In the genomic region with DNA sequence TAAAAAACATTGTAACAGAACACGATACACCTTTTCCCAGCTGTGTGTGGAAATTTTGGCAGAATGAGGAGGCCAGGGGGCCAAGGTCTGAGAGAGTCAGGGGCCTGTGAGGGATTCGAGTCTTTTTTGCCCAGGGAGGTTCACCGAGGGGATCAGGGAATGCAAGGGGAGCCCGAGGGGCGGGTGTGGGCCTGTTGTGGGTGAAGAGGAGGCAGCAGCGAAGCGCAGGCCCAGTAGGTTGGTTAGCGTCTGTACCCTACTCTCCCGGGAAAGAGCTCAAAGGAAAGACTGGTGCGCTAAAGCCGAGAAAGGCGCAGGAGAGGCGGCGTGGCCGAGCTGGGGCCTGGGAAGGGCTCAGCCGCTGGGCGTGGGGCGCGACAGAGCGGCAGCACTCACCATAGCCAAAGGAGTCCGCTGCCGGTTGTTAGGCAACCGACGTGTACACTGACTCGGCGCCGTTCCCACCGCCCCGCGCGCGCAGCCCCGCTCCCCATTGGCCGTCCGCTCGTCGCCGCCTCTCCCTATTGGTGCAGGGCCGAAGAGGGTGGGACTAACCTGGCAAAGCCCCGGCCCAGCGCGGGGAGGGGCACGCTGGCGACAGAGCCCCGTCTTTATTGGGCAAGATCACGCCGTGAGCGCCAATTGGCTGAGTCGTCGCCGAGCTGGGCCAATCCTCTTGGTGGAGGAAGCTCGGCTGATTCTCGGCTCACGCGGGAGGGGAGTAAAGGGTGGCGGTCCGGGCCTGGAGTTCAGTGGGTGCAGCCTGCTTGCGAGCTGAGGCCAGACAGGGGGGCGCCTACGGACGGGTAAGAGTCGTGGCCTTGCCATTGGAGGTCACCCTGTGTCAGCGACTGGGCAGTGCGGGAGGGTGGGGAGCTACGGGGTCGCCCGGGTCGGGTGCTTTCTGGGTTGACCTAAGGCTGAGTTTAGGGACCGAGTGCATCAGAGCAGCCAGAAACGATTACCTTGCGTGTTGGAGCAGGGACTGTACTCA, we compare ENCODE assay signal across 8 cellular contexts. TPM values are rescaled to one million over a fixed set of nuclear protein-coding genes. Genes with fewer than 3 reads are reported as not detected.
DNase-seq lines count a peak whose midpoint lies in the region; ATAC-seq and TF ChIP-seq lines count a peak whose summit lies in the region.

TSS of gene CETN2 (minus strand) at position 446 of the 994 bp plus-strand sequence. CDS start at position 399, 47 bp downstream.
TSS of gene NSDHL (plus strand) at position 752 of the 994 bp plus-strand sequence. CDS start 15,262 bp downstream, outside the sequence.

- peak within 1 kb of the TSS; percentile 84 for H3K27ac Mint-ChIP-seq in activated T-cell treated with anti-CD3 and anti-CD28 coated beads, Interleukin-2, amount 50 U/mL, for 72 hours

- intact Hi-C loops in esophagus squamous epithelium (cut with DNase I): no loop called here

- H3K27ac ChIP-seq in KMS-11 (peak within 1 kb of the TSS; percentile 50), Peyer's patch (peak within 1 kb of the TSS; percentile 69 to 79 (median 76)), esophagus squamous epithelium (peak within 1 kb of the TSS; percentile 79 to 85 (median 82))

- H3K4me3 Mint-ChIP-seq in activated T-cell treated with anti-CD3 and anti-CD28 coated beads, Interleukin-2, amount 50 U/mL, for 72 hours: peak within 1 kb of the TSS; percentile 94 to 96

- H3K36me3 Mint-ChIP-seq in activated T-cell treated with anti-CD3 and anti-CD28 coated beads, Interleukin-2, amount 50 U/mL, for 72 hours (ENCODE audit: insufficient read depth in 2 of 2): no peaks in the 10 kb centered on the region

- H3K27me3 ChIP-seq in KMS-11 (ENCODE audit: insufficient read depth, low read depth): no peaks in the 10 kb centered on the region
- H3K27me3 ChIP-seq in Peyer's patch: no peaks in the 10 kb centered on the region
- no peaks in the 10 kb centered on the region for H3K27me3 ChIP-seq in esophagus squamous epithelium

- H3K9ac ChIP-seq in KMS-11: peak within 1 kb of the TSS; percentile 73

- ATAC-seq in GM21737 (IDR thresholded peaks at IDR 0.05; ENCODE audit: unreplicated experiment): peak; percentile 99
- peak; percentile 97 to 98 for ATAC-seq in activated T-cell treated with anti-CD3 and anti-CD28 coated beads, Interleukin-2, amount 50 U/mL, for 72 hours (replicated peaks in 1 of 2)

- peak within 1 kb of the TSS; percentile 64 for H2AFZ ChIP-seq in KMS-11 (ENCODE audit: low read depth)

- H3K79me2 ChIP-seq in KMS-11 (ENCODE audit: insufficient read depth, low read depth): peaks cover 18% of the 10 kb centered on the region; the same call in 1 of the 2 replicates

- peaks cover 18% of the 10 kb centered on the region for H3K27me3 Mint-ChIP-seq in activated T-cell treated with anti-CD3 and anti-CD28 coated beads, Interleukin-2, amount 50 U/mL, for 72 hours (ENCODE audit: low read depth)

- TF ChIP-seq CTCF in KMS-11 (conservative IDR thresholded peaks at IDR 0.05; ENCODE audit: low read depth, low read length) (no peak), Peyer's patch (IDR thresholded peaks at IDR 0.05) (no peak), esophagus squamous epithelium (IDR thresholded peaks at IDR 0.05) (no peak)

- TF ChIP-seq POLR2A in Peyer's patch (IDR thresholded peaks at IDR 0.05): peak; percentile 65 to 71
- peak in 1 of 4 donors; percentile 36 for TF ChIP-seq POLR2A in esophagus squamous epithelium (IDR thresholded peaks at IDR 0.05)

- H3K4me2 ChIP-seq in KMS-11: peak within 1 kb of the TSS; percentile 54

- H3K36me3 ChIP-seq in KMS-11 (ENCODE audit: insufficient read depth): no peaks in the 10 kb centered on the region
- no peaks in the 10 kb centered on the region for H3K36me3 ChIP-seq in Peyer's patch
- peaks cover 0 to 40% (median 0%) of the 10 kb centered on the region in 3 donors for H3K36me3 ChIP-seq in esophagus squamous epithelium

- H3K4me1 ChIP-seq in KMS-11 (ENCODE audit: low read depth, poor library complexity, severe bottlenecking): no peaks in the 10 kb centered on the region
- H3K4me1 ChIP-seq in Peyer's patch: peaks cover 0 to 5% (median 0%) of the 10 kb centered on the region in 4 donors
- peaks cover 0 to 40% (median 7%) of the 10 kb centered on the region in 3 donors for H3K4me1 ChIP-seq in esophagus squamous epithelium

- peak; percentile 88 for DNase-seq in DMS53 treated with DMSO at 0.1 percent for 48 hours (lab: John Stamatoyannopoulos, UW; ENCODE audit: unreplicated experiment)
- DNase-seq in Peyer's patch: peak; percentile 89 to 97 (median 95)
- DNase-seq in activated T-cell treated with anti-CD3 and anti-CD28 coated beads, Interleukin-2, amount 50 U/mL, for 72 hours: peak; percentile 93 to 94
- peak; percentile 64 for DNase-seq in esophagus squamous epithelium (lab: John Stamatoyannopoulos, UW)
- peak; percentile 94 for DNase-seq in myocyte (ENCODE audit: low read depth)
- DNase-seq in stimulated activated CD8-positive, alpha-beta memory T cell treated with anti-CD3 and anti-CD28 coated beads, Interleukin-7, amount 100 ng/mL, for 48 hours (ENCODE audit: extremely low read depth in 1 of 2, low read depth in 1 of 2): peak; percentile 84 to 87

- H3K4me3 ChIP-seq in KMS-11 (IDR thresholded peaks at IDR 0.05; ENCODE audit: insufficient read depth, low read depth, low read length) (no peak within 1 kb of the TSS), Peyer's patch (peak within 1 kb of the TSS; percentile 51 to 85 (median 68)), esophagus squamous epithelium (peak within 1 kb of the TSS; percentile 50 to 78 (median 66))

- no peaks in the 10 kb centered on the region for H4K20me1 ChIP-seq in KMS-11 (ENCODE audit: insufficient read depth)

- H3K4me1 Mint-ChIP-seq in activated T-cell treated with anti-CD3 and anti-CD28 coated beads, Interleukin-2, amount 50 U/mL, for 72 hours (ENCODE audit: low read depth): peaks cover 16% of the 10 kb centered on the region

- WGBS in esophagus squamous epithelium, 2 donors: 0 to 33% methylated on average over 4 to 14 of the region's 71 CpGs

- H3K9me3 ChIP-seq in Peyer's patch (no peaks in the 10 kb centered on the region), esophagus squamous epithelium (no peaks in the 10 kb centered on the region)

- H3K9me3 Mint-ChIP-seq in activated T-cell treated with anti-CD3 and anti-CD28 coated beads, Interleukin-2, amount 50 U/mL, for 72 hours: no peaks in the 10 kb centered on the region

RNA-seq across cellular contexts. Expression of gene CETN2, which starts in this region (rescaled TPM):
- total RNA-seq in Peyer's patch (10 to 100 TPM in 1 of 4 donors, 1 to 10 TPM in 3; 5.7 to 23.1 (median 9.5) TPM), esophagus squamous epithelium (10 to 100 TPM; 17.2 to 38.5 (median 24.2) TPM), myocyte (45.4 and 56.8 TPM in 2 replicates)
- total RNA-seq in activated T-cell treated with anti-CD3 and anti-CD28 coated beads, Interleukin-2, amount 50 U/mL, for 72 hours: 1 to 10 TPM; 4.6 to 6.2 TPM
- 56.6 TPM for polyA plus RNA-seq in myocyte (2012)

RNA-seq across cellular contexts. Expression of gene NSDHL, which starts in this region (rescaled TPM):
- total RNA-seq in Peyer's patch (10 to 100 TPM; 13.2 to 77.2 (median 38.8) TPM), esophagus squamous epithelium (10 to 100 TPM; 41.0 to 63.7 (median 57.4) TPM), myocyte (16.1 and 28.2 TPM in 2 replicates)
- total RNA-seq in activated T-cell treated with anti-CD3 and anti-CD28 coated beads, Interleukin-2, amount 50 U/mL, for 72 hours: 10 to 100 TPM; 10.8 to 13.9 TPM
- 32.6 TPM for polyA plus RNA-seq in myocyte (2012)
